ENCODE assay signal across 1 cellular context in the genomic region with DNA sequence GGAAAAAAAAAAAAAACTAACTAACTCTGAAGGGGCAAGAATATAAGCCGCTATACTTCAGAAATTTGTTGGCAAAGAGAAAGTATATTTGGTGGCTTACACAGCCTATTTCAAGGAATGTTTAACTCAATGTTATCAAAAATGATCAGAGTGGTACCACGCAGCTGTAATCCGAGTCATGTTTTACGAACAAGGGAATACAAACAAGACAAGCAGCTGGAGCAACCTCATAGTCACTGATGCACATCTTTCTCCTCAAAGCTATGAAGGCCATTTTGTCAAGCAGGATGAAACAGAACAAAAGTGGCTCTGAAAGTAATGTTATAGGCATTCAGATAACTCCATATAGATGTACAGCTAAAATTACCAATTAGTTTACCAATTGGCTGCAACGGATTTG.
TF ChIP-seq lines count a peak whose summit lies in the region.

No MANE protein-coding gene starts in this region.

TF ChIP-seq in A549, 52 proteins besides CTCF, POLR2A, EP300 and RAD21 (continued from another document):
- TF ChIP-seq, protein P1, sequence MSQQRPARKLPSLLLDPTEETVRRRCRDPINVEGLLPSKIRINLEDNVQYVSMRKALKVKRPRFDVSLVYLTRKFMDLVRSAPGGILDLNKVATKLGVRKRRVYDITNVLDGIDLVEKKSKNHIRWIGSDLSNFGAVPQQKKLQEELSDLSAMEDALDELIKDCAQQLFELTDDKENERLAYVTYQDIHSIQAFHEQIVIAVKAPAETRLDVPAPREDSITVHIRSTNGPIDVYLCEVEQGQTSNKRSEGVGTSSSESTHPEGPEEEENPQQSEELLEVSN (IDR thresholded peaks at IDR 0.05; ENCODE audit: borderline replicate concordance, low read depth) = no peak
- TF ChIP-seq ESRRA (IDR thresholded peaks at IDR 0.05; ENCODE audit: borderline replicate concordance, low read length) (no peak), MYC (IDR thresholded peaks at IDR 0.05; ENCODE audit: borderline replicate concordance, low read length) (no peak), JUNB (IDR thresholded peaks at IDR 0.05) (no peak), EHMT2 (IDR thresholded peaks at IDR 0.05; ENCODE audit: low read depth) (no peak), JUN (IDR thresholded peaks at IDR 0.05) (no peak), CBX2 (IDR thresholded peaks at IDR 0.05; ENCODE audit: borderline replicate concordance, low read depth) (no peak), ZNF302 (CRISPR knock-in tag; IDR thresholded peaks at IDR 0.05) (no peak)
- TF ChIP-seq, protein P2, sequence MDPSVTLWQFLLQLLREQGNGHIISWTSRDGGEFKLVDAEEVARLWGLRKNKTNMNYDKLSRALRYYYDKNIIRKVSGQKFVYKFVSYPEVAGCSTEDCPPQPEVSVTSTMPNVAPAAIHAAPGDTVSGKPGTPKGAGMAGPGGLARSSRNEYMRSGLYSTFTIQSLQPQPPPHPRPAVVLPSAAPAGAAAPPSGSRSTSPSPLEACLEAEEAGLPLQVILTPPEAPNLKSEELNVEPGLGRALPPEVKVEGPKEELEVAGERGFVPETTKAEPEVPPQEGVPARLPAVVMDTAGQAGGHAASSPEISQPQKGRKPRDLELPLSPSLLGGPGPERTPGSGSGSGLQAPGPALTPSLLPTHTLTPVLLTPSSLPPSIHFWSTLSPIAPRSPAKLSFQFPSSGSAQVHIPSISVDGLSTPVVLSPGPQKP (IDR thresholded peaks at IDR 0.05; ENCODE audit: low read depth, low read length) = no peak
